8 cellular contexts compared by ENCODE assay signal in the genomic region with DNA sequence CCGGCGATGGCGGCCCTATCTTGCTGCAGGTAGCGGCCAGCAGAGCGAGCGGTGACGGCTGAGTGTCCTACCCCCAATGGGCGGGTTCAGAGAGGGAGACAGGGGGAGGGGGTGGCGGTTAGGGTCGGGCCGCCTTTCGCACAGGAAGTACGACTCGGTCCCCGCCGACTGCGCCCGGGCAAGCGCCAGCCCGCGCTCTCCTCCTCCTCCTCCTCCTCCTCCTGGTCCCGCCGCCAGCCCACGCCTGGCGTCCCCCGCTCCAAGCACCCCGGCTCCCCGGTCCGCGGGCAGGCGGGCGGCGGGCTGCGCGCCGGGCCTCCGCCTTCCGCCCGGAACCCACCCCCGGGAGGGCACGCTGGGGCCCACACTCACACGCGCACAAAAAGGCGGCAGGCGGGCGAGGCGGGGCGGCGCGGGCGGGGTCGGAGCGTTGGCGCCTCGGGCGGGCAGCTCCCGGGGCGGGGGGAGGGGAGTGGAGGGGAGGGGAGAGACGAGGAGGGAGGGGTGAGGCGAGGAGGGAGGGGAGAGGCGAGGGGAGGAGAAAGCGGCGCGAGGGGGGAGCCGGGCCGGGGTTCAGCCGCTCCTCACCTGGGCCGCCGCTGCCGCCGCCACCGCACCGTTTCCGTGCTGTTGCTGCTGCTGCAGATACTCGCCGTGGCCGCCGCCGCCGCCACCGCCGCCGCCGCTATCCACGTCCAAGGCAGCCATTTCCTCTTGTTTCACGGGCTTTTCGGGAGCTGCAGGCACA. TPM values are rescaled to one million over a fixed set of nuclear protein-coding genes. Genes with fewer than 3 reads are reported as not detected.
A peak's percentile ranks its signal among the peaks of the same experiment; 100 is the strongest.
DNase-seq lines count a peak whose midpoint lies in the region; FAIRE-seq and TF ChIP-seq lines count a peak whose summit lies in the region.

No MANE protein-coding gene starts in this region.

- TF ChIP-seq POLR2A in H54 (IDR thresholded peaks at IDR 0.05; ENCODE audit: low read depth, low read length) = peak; percentile 64

- H3K27ac ChIP-seq in neutrophil (peak overlapping the region; percentile 100), substantia nigra (ENCODE audit: low read depth, low read length, poor library complexity, severe bottlenecking) (peak overlapping the region; percentile 100)

- TF ChIP-seq CTCF in neutrophil (IDR thresholded peaks at IDR 0.05) = no peak

- peaks cover 5% of the 10 kb centered on the region for H3K36me3 ChIP-seq in neutrophil

- H3K4me3 ChIP-seq in neutrophil (ENCODE audit: low read depth in 1 of 2, low read length in 1 of 2) = peak overlapping the region; percentile 94 to 97

- DNase-seq in ELF-1 (ENCODE audit: low read depth, low spot score) (peak; percentile 86), H54 (ENCODE audit: insufficient read length, low spot score) (peak; percentile 65), M059J (ENCODE audit: low read depth) (peak; percentile 85), SIG-M5 treated with dmso at 0.1 percent for 504 hours (lab: John Stamatoyannopoulos, UW; ENCODE audit: unreplicated experiment) (peak; percentile 89), foreskin melanocyte (peak; percentile 60), substantia nigra (lab: John Stamatoyannopoulos, UW) (peak; percentile 58 to 96 (median 89))
- DNase-seq in activated naive CD4-positive, alpha-beta T cell (lab: John Stamatoyannopoulos, UW) = peak; percentile 82 to 93 (median 85)

- no peaks in the 10 kb centered on the region for H3K27me3 ChIP-seq in neutrophil

- H3K9me3 ChIP-seq in neutrophil = no peaks in the 10 kb centered on the region

- H3K4me1 ChIP-seq in neutrophil (ENCODE audit: control insufficient read depth in 1 of 2, insufficient read depth in 1 of 2, low read depth in 1 of 2, low read length in 1 of 2) = peaks cover 63 to 64% of the 10 kb centered on the region in 2 experiments

- FAIRE-seq in H54 (lab: Jason Lieb, UNC) = no peak

RNA-seq across cellular contexts. Expression of a gene that starts 1.2 kb away (rescaled TPM):
- 55.9 and 98.8 TPM in 2 replicates for total RNA-seq in M059J (2014; rRNA removed; shearing (Covaris generic))

Comparison
In these comparisons a context has a peak if more than half of its experiments do, and no peak if none do; other contexts are left out.
1. Peak in every context shown above with its lines: DNase-seq, H3K4me3 ChIP-seq and H3K27ac ChIP-seq.